In the genomic region with DNA sequence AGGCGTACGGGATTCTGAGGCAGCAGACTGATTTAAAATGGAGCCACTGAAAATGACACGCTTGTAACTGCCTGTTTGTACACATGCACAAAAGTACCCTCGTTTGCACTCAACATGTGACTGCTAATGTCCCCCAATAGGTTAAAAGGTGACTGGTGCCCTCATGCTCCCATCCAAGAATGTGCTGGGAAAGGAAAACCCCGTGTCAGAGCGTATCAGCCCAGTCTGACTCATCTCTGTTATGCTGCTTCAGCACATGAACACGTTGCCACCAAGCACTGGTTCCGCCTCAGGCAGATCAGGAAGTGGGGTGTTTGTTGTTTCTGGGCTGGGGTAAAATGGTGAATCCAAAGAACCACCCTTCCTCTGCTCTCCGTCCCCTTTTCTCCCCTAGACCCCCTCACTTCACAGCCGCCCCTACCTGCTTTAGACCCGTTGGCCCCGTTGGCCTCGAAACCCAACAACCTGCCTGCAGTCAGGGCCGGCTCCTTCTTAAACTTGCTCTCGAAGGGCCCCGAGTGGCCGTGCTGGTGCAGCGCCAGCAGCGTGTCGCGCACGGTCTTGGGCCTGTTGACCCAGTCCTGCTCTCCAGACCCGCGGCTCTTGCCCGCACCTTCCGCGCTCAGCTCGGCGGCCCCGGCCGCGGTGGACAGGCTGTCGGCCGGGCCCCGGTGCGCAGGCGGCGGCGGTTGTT, we compare ENCODE assay signal across 1 cellular context.
TF ChIP-seq lines count a peak whose summit lies in the region.

No MANE protein-coding gene starts in this region.

TF ChIP-seq in HepG2, 621 proteins besides CTCF, POLR2A, EP300 and RAD21 (continued from another document and continues in another):
- TF ChIP-seq ZNF160 (CRISPR knock-in tag; IDR thresholded peaks at IDR 0.05), result peak; percentile 67; the same call in 1 of the 2 replicates
- peak; percentile 30; the same call in 1 of the 2 replicates for TF ChIP-seq MLLT10 (CRISPR knock-in tag; IDR thresholded peaks at IDR 0.05)
- TF ChIP-seq KDM5A (IDR thresholded peaks at IDR 0.05; ENCODE audit: borderline replicate concordance, low read length), result no peak
- no peak for TF ChIP-seq ZNF205 (CRISPR knock-in tag; IDR thresholded peaks at IDR 0.05)
- TF ChIP-seq PHB2 (IDR thresholded peaks at IDR 0.05; ENCODE audit: partially characterized antibody), result no peak
- peak; percentile 71 for TF ChIP-seq SALL1 (CRISPR knock-in tag; IDR thresholded peaks at IDR 0.05)
- peak; percentile 72 for TF ChIP-seq ZNF703 (CRISPR knock-in tag; IDR thresholded peaks at IDR 0.05; ENCODE audit: borderline replicate concordance)
- TF ChIP-seq ZNF549 (CRISPR knock-in tag; IDR thresholded peaks at IDR 0.05), result no peak
- TF ChIP-seq POLR2G (IDR thresholded peaks at IDR 0.05; ENCODE audit: low read depth, low read length), result peak; percentile 86
- TF ChIP-seq JUND (CRISPR knock-in tag; IDR thresholded peaks at IDR 0.05), result peak; percentile 80
- TF ChIP-seq KLF15 (CRISPR knock-in tag; IDR thresholded peaks at IDR 0.05; ENCODE audit: borderline replicate concordance), result no peak; the same call in 1 of the 2 replicates
- peak; percentile 95 for TF ChIP-seq SAP130 (CRISPR knock-in tag; IDR thresholded peaks at IDR 0.05; ENCODE audit: low read depth)
- TF ChIP-seq ISL2 (CRISPR knock-in tag; IDR thresholded peaks at IDR 0.05), result peak; percentile 34; the same call in 1 of the 2 replicates
- no peak for TF ChIP-seq ZNF704 (CRISPR knock-in tag; IDR thresholded peaks at IDR 0.05; ENCODE audit: borderline replicate concordance)
- peak; percentile 50 for TF ChIP-seq ZFY (CRISPR knock-in tag; IDR thresholded peaks at IDR 0.05)
- TF ChIP-seq, protein P1, sequence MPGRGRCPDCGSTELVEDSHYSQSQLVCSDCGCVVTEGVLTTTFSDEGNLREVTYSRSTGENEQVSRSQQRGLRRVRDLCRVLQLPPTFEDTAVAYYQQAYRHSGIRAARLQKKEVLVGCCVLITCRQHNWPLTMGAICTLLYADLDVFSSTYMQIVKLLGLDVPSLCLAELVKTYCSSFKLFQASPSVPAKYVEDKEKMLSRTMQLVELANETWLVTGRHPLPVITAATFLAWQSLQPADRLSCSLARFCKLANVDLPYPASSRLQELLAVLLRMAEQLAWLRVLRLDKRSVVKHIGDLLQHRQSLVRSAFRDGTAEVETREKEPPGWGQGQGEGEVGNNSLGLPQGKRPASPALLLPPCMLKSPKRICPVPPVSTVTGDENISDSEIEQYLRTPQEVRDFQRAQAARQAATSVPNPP (CRISPR knock-in tag; IDR thresholded peaks at IDR 0.05), result no peak
- no peak for TF ChIP-seq ZSCAN29 (CRISPR knock-in tag; conservative IDR thresholded peaks at IDR 0.05)
- no peak for TF ChIP-seq CEBPB (IDR thresholded peaks at IDR 0.05; ENCODE audit: borderline replicate concordance, low read depth, low read length)
- peak; percentile 48; the same call in 1 of the 2 replicates for TF ChIP-seq ZNF12 (CRISPR knock-in tag; IDR thresholded peaks at IDR 0.05)
- TF ChIP-seq GLI4 (CRISPR knock-in tag; IDR thresholded peaks at IDR 0.05; ENCODE audit: borderline replicate concordance), result peak; percentile 73; the same call in 1 of the 2 replicates
- peak; percentile 75 for TF ChIP-seq THAP11 (CRISPR knock-in tag; IDR thresholded peaks at IDR 0.05)
- TF ChIP-seq FOXK2 (IDR thresholded peaks at IDR 0.05), result peak; percentile 84
- TF ChIP-seq ZMAT5 (CRISPR knock-in tag; IDR thresholded peaks at IDR 0.05; ENCODE audit: borderline replicate concordance, low read depth), result no peak
- no peak for TF ChIP-seq ZNF766 (CRISPR knock-in tag; IDR thresholded peaks at IDR 0.05; ENCODE audit: borderline replicate concordance)
- TF ChIP-seq, protein P2, sequence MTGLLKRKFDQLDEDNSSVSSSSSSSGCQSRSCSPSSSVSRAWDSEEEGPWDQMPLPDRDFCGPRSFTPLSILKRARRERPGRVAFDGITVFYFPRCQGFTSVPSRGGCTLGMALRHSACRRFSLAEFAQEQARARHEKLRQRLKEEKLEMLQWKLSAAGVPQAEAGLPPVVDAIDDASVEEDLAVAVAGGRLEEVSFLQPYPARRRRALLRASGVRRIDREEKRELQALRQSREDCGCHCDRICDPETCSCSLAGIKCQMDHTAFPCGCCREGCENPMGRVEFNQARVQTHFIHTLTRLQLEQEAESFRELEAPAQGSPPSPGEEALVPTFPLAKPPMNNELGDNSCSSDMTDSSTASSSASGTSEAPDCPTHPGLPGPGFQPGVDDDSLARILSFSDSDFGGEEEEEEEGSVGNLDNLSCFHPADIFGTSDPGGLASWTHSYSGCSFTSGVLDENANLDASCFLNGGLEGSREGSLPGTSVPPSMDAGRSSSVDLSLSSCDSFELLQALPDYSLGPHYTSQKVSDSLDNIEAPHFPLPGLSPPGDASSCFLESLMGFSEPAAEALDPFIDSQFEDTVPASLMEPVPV (CRISPR knock-in tag; IDR thresholded peaks at IDR 0.05), result peak; percentile 90; the same call in 1 of the 2 replicates
- TF ChIP-seq CEBPZ (IDR thresholded peaks at IDR 0.05; ENCODE audit: low read length), result no peak
- TF ChIP-seq NR1H2 (CRISPR knock-in tag; IDR thresholded peaks at IDR 0.05; ENCODE audit: borderline replicate concordance, low read depth), result no peak
- TF ChIP-seq, protein P3, sequence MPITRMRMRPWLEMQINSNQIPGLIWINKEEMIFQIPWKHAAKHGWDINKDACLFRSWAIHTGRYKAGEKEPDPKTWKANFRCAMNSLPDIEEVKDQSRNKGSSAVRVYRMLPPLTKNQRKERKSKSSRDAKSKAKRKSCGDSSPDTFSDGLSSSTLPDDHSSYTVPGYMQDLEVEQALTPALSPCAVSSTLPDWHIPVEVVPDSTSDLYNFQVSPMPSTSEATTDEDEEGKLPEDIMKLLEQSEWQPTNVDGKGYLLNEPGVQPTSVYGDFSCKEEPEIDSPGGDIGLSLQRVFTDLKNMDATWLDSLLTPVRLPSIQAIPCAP (CRISPR knock-in tag; IDR thresholded peaks at IDR 0.05; ENCODE audit: low read depth), result no peak
- no peak for TF ChIP-seq BATF2 (CRISPR knock-in tag; IDR thresholded peaks at IDR 0.05)
- peak; percentile 50; the same call in 1 of the 2 replicates for TF ChIP-seq ZNF816 (CRISPR knock-in tag; IDR thresholded peaks at IDR 0.05; ENCODE audit: borderline replicate concordance)
- peak; percentile 13; the same call in 1 of the 2 replicates for TF ChIP-seq FOXO1 (CRISPR knock-in tag; IDR thresholded peaks at IDR 0.05)
- TF ChIP-seq, protein P4, sequence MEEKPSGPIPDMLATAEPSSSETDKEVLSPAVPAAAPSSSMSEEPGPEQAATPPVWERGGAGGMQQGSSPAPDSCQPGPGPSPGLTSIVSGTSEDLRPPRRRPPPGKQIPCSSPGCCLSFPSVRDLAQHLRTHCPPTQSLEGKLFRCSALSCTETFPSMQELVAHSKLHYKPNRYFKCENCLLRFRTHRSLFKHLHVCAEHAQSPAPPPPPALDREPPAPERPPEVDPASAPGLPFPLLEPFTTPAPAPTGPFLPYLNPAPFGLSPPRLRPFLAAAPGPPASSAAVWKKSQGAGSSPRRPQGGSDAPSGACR (CRISPR knock-in tag; IDR thresholded peaks at IDR 0.05), result peak; percentile 72; the same call in 1 of the 2 replicates
- TF ChIP-seq ZNF615 (CRISPR knock-in tag; IDR thresholded peaks at IDR 0.05; ENCODE audit: borderline replicate concordance), result no peak
- TF ChIP-seq RFXANK (CRISPR knock-in tag; IDR thresholded peaks at IDR 0.05), result no peak
- TF ChIP-seq TAF15 (IDR thresholded peaks at IDR 0.05; ENCODE audit: low read depth, low read length, poor library complexity, severe bottlenecking), result no peak
- peak; percentile 85 for TF ChIP-seq BCL3 (CRISPR knock-in tag; IDR thresholded peaks at IDR 0.05)
- TF ChIP-seq, protein P5, sequence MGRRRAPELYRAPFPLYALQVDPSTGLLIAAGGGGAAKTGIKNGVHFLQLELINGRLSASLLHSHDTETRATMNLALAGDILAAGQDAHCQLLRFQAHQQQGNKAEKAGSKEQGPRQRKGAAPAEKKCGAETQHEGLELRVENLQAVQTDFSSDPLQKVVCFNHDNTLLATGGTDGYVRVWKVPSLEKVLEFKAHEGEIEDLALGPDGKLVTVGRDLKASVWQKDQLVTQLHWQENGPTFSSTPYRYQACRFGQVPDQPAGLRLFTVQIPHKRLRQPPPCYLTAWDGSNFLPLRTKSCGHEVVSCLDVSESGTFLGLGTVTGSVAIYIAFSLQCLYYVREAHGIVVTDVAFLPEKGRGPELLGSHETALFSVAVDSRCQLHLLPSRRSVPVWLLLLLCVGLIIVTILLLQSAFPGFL (CRISPR knock-in tag; IDR thresholded peaks at IDR 0.05), result no peak
- no peak for TF ChIP-seq CHD4 (IDR thresholded peaks at IDR 0.05; ENCODE audit: borderline replicate concordance, low read length)
- no peak for TF ChIP-seq ATRX (CRISPR knock-in tag; IDR thresholded peaks at IDR 0.05; ENCODE audit: borderline replicate concordance)
- TF ChIP-seq ZNF543 (CRISPR knock-in tag; IDR thresholded peaks at IDR 0.05), result 0 out of 2 replicates have a peak, but pooled peaks have one; percentile 42
- TF ChIP-seq ZFP37 (CRISPR knock-in tag; IDR thresholded peaks at IDR 0.05; ENCODE audit: borderline replicate concordance), result peak; percentile 90; the same call in 1 of the 2 replicates
- TF ChIP-seq ZNF136 (CRISPR knock-in tag; IDR thresholded peaks at IDR 0.05; ENCODE audit: low read depth), result no peak
- TF ChIP-seq ZNF256 (CRISPR knock-in tag; conservative IDR thresholded peaks at IDR 0.05), result 0 out of 2 replicates have a peak, but pooled peaks have one; percentile 24
- peak; percentile 77; the same call in 1 of the 2 replicates for TF ChIP-seq ZNF264 (CRISPR knock-in tag; IDR thresholded peaks at IDR 0.05)
- no peak for TF ChIP-seq CAMTA2 (CRISPR knock-in tag; IDR thresholded peaks at IDR 0.05; ENCODE audit: borderline replicate concordance)
- TF ChIP-seq ATF4 (CRISPR knock-in tag; IDR thresholded peaks at IDR 0.05), result peak in 1 of 2 experiments; percentile 53; a peak in 1 of 4 replicates
- no peak for TF ChIP-seq NFIB (CRISPR knock-in tag; IDR thresholded peaks at IDR 0.05; ENCODE audit: borderline replicate concordance)
- TF ChIP-seq ELF3 (CRISPR knock-in tag; IDR thresholded peaks at IDR 0.05), result peak; percentile 90
- TF ChIP-seq ZFP36L2 (CRISPR knock-in tag; IDR thresholded peaks at IDR 0.05), result no peak
- peak; percentile 18; the same call in 1 of the 2 replicates for TF ChIP-seq HIVEP1 (CRISPR knock-in tag; IDR thresholded peaks at IDR 0.05)
- TF ChIP-seq ZNF724P (CRISPR knock-in tag; IDR thresholded peaks at IDR 0.05; ENCODE audit: borderline replicate concordance), result no peak
- TF ChIP-seq ZNF230 (CRISPR knock-in tag; IDR thresholded peaks at IDR 0.05), result peak; percentile 83; the same call in 1 of the 2 replicates
